In the genomic region with DNA sequence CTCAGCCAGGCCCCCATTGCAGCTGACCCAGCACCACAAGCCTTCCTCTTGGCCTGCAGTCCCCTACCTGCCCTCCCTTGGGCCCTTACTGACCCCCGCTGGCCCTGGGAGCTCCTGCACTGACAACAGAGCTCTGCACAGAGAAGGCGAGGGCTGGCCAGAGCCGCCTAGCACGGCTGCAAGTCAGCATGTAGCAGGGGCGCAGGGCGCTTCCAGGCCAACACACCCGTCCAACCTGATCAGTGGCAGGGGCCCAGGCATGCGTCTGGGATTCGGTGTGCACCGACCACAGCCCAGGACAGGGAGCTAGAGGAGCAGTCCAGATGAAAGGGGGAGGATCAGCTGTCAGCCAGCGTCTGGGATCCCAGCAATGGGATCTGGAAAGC, we compare ENCODE assay signal across 1 cellular context.
TF ChIP-seq lines count a peak whose summit lies in the region.

No MANE protein-coding gene starts in this region.

TF ChIP-seq in WTC11, 78 proteins besides CTCF, POLR2A, EP300 and RAD21 (continued from another document):
- TF ChIP-seq, protein P1, sequence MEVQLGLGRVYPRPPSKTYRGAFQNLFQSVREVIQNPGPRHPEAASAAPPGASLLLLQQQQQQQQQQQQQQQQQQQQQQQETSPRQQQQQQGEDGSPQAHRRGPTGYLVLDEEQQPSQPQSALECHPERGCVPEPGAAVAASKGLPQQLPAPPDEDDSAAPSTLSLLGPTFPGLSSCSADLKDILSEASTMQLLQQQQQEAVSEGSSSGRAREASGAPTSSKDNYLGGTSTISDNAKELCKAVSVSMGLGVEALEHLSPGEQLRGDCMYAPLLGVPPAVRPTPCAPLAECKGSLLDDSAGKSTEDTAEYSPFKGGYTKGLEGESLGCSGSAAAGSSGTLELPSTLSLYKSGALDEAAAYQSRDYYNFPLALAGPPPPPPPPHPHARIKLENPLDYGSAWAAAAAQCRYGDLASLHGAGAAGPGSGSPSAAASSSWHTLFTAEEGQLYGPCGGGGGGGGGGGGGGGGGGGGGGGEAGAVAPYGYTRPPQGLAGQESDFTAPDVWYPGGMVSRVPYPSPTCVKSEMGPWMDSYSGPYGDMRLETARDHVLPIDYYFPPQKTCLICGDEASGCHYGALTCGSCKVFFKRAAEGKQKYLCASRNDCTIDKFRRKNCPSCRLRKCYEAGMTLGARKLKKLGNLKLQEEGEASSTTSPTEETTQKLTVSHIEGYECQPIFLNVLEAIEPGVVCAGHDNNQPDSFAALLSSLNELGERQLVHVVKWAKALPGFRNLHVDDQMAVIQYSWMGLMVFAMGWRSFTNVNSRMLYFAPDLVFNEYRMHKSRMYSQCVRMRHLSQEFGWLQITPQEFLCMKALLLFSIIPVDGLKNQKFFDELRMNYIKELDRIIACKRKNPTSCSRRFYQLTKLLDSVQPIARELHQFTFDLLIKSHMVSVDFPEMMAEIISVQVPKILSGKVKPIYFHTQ (CRISPR knock-in tag; IDR thresholded peaks at IDR 0.05): no peak
- TF ChIP-seq, protein P2, sequence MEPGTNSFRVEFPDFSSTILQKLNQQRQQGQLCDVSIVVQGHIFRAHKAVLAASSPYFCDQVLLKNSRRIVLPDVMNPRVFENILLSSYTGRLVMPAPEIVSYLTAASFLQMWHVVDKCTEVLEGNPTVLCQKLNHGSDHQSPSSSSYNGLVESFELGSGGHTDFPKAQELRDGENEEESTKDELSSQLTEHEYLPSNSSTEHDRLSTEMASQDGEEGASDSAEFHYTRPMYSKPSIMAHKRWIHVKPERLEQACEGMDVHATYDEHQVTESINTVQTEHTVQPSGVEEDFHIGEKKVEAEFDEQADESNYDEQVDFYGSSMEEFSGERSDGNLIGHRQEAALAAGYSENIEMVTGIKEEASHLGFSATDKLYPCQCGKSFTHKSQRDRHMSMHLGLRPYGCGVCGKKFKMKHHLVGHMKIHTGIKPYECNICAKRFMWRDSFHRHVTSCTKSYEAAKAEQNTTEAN (CRISPR knock-in tag; IDR thresholded peaks at IDR 0.05): no peak
- no peak for TF ChIP-seq ZNF317 (CRISPR knock-in tag; IDR thresholded peaks at IDR 0.05; ENCODE audit: borderline replicate concordance, low read depth)
- no peak for TF ChIP-seq NFATC4 (CRISPR knock-in tag; IDR thresholded peaks at IDR 0.05)
- TF ChIP-seq, protein P3, sequence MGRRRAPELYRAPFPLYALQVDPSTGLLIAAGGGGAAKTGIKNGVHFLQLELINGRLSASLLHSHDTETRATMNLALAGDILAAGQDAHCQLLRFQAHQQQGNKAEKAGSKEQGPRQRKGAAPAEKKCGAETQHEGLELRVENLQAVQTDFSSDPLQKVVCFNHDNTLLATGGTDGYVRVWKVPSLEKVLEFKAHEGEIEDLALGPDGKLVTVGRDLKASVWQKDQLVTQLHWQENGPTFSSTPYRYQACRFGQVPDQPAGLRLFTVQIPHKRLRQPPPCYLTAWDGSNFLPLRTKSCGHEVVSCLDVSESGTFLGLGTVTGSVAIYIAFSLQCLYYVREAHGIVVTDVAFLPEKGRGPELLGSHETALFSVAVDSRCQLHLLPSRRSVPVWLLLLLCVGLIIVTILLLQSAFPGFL (CRISPR knock-in tag; IDR thresholded peaks at IDR 0.05; ENCODE audit: borderline replicate concordance): no peak
- no peak for TF ChIP-seq ESRRA (CRISPR knock-in tag; IDR thresholded peaks at IDR 0.05; ENCODE audit: borderline replicate concordance)
- TF ChIP-seq GTF2I (CRISPR knock-in tag; conservative IDR thresholded peaks at IDR 0.05): no peak
- no peak for TF ChIP-seq TEAD4 (CRISPR knock-in tag; IDR thresholded peaks at IDR 0.05)
- TF ChIP-seq, protein P4, sequence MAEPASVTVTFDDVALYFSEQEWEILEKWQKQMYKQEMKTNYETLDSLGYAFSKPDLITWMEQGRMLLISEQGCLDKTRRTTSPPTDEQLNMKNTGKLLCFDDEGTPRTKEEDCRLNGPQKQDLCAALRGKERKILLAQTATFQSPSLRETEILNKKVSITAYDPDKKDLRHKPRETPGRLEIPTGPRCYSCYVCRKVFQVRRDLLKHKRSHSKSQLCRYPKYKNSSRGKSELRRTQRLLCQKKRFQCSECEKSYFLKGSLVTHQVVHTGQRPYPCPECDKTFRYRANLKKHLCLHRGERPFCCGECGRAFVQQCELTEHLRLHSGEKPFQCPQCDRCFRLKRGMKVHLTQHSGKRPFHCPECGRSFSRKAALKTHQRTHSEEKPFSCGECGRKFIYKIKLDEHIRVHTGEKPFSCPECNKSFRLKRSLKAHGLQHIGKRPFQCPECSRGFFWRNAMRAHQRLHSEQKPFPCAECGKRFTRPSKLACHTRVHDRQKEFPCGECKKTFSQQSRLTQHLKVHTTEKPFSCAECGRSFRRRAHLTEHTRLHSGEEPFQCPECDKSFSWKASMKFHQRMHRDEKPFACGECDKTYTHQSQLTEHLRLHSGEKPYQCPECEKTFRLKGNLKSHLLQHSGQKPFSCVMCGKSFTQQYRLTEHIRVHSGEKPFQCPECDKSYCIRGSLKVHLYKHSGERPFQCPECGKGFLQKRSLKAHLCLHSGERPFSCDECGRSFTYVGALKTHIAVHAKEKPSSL (CRISPR knock-in tag; conservative IDR thresholded peaks at IDR 0.05): no peak
- TF ChIP-seq, protein P5, sequence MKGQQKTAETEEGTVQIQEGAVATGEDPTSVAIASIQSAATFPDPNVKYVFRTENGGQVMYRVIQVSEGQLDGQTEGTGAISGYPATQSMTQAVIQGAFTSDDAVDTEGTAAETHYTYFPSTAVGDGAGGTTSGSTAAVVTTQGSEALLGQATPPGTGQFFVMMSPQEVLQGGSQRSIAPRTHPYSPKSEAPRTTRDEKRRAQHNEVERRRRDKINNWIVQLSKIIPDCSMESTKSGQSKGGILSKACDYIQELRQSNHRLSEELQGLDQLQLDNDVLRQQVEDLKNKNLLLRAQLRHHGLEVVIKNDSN (CRISPR knock-in tag; IDR thresholded peaks at IDR 0.05): no peak
